In the genomic region with DNA sequence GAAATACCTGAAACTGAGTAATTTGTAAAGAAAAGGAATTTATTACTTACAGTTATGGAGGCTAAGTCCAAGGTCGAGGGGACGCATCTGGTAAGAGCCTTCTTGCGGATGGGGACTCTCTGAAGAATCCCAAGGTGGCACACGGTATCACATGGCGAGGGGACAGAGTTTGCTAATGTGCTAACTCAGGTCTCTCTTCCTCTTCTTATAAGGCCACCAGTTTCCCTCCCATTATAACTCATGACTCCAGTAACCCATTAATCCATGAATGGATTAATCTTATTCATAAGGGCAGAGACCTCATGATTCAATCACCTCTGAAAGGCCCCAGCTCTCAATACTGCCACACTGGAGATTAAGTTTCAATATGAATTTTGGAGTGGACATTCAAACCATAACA, we compare ENCODE assay signal across 24 cellular contexts. TPM values are rescaled to one million over a fixed set of nuclear protein-coding genes. Genes with fewer than 3 reads are reported as not detected.
"Had no signal": no experiment of that assay in that cellular context is flagged by ENCODE, and none has a peak within 500 bp of the region (broad histone marks: within the 10 kb centered on the region; RNA-seq: fewer than 3 reads in every experiment).

No MANE protein-coding gene starts in this region.

- H3K27me3 ChIP-seq: esophagus muscularis mucosa, right lobe of liver, spleen, tibial nerve, uterus had no signal

- H3K27me3 Mint-ChIP-seq: brain had no signal

- H3K36me3 ChIP-seq: esophagus muscularis mucosa, right lobe of liver, tibial nerve, uterus had no signal

- H3K27ac Mint-ChIP-seq: brain, mesothelial cell of epicardium had no signal

- H3K4me1 Mint-ChIP-seq: brain, mesothelial cell of epicardium, neural crest cell had no signal

- H3K36me3 Mint-ChIP-seq: brain, mesothelial cell of epicardium had no signal

- H3K4me1 ChIP-seq: esophagus muscularis mucosa, psoas muscle, right lobe of liver, tibial nerve, uterus had no signal

- ATAC-seq: activated naive CD4-positive, alpha-beta T cell treated with anti-CD3 and anti-CD28 coated beads, Interleukin-2, amount 50 U/mL, for 72 hours; psoas muscle; right lobe of liver had no signal

- H3K4me3 ChIP-seq: coronary artery, esophagus muscularis mucosa, psoas muscle, right lobe of liver, spleen, tibial nerve, uterus had no signal

- H3K9me3 ChIP-seq: esophagus muscularis mucosa, psoas muscle, right lobe of liver, SK-N-SH, spleen, tibial nerve, uterus had no signal

- DNase-seq: activated CD4-positive, alpha-beta T cell treated with anti-CD3 and anti-CD28 coated beads, Interleukin-2, amount 50 U/mL, for 48 hours; activated CD4-positive, CD25-positive, alpha-beta regulatory T cell; activated CD8-positive, alpha-beta memory T cell treated with anti-CD3 and anti-CD28 coated beads, Interleukin-2, amount 50 U/mL, for 4 hours; central memory CD4-positive, alpha-beta T cell; hypothalamus; kidney; psoas muscle; right lobe of liver; SHP77; SK-N-SH; spleen; uterus had no signal

- H3K27ac ChIP-seq: coronary artery, esophagus muscularis mucosa, psoas muscle, right lobe of liver, spleen, tibial nerve, uterus had no signal

- H3K9me3 Mint-ChIP-seq: activated naive CD4-positive, alpha-beta T cell treated with anti-CD3 and anti-CD28 coated beads, Interleukin-2, amount 50 U/mL, for 72 hours; activated T-helper 2 cell treated with anti-CD3 and anti-CD28 coated beads, Interferon-gamma antibody, Interleukin-2, Interleukin-4, amounts not matched to agents 10 μg/mL and 5 μg/mL and 100 μg/mL, durations not matched to agents 14 hours and 24 hours and 36 hours; brain; mesothelial cell of epicardium had no signal

- H3K4me3 Mint-ChIP-seq: brain, mesothelial cell of epicardium, neural crest cell had no signal

RNA-seq across cellular contexts. Expression of a gene that starts 15.7 kb away (rescaled TPM):
- total RNA-seq: liver, mesothelial cell of epicardium, neural crest cell, psoas muscle, right lobe of liver, subcutaneous adipose tissue, tibial nerve had no signal

RNA-seq across cellular contexts. Expression of a gene that starts 37.5 kb away (rescaled TPM):
- total RNA-seq: glomerular endothelial cell, neural crest cell, osteoblast had no signal
